Comparison of ENCODE assay signal across 1 cellular context in genomic region chr2:121075006-121075545, GRCh38.
TF ChIP-seq lines count a peak whose summit lies in the region.

No MANE protein-coding gene starts in this region.

TF ChIP-seq in K562, 482 proteins besides CTCF, POLR2A, EP300 and RAD21 (continued from another document and continues in another):
- TF ChIP-seq ZNF212 (CRISPR knock-in tag; IDR thresholded peaks at IDR 0.05) (peak; percentile 94), SRSF3 (IDR thresholded peaks at IDR 0.05; ENCODE audit: insufficient read depth, low read length) (no peak), ZNF696 (CRISPR knock-in tag; conservative IDR thresholded peaks at IDR 0.05) (peak; percentile 96), ARNT (IDR thresholded peaks at IDR 0.05) (peak; percentile 75 to 80; a peak in 2 of 4 replicates), FIP1L1 (IDR thresholded peaks at IDR 0.05; ENCODE audit: low read depth, low read length, poor library complexity, severe bottlenecking) (peak; percentile 24), CEBPB (tag; IDR thresholded peaks at IDR 0.05) (no peak), JUN (IDR thresholded peaks at IDR 0.05; ENCODE audit: borderline replicate concordance, low read depth, low read length) (no peak), JUN (CRISPR knock-in tag; IDR thresholded peaks at IDR 0.05; ENCODE audit: borderline replicate concordance) (no peak), LEF1 (IDR thresholded peaks at IDR 0.05) (peak; percentile 61), FOXK1 (CRISPR knock-in tag; IDR thresholded peaks at IDR 0.05; ENCODE audit: borderline replicate concordance) (peak; percentile 97), EWSR1 (IDR thresholded peaks at IDR 0.05; ENCODE audit: borderline replicate concordance, low read depth, partially characterized antibody) (peak; percentile 98), NFIC (IDR thresholded peaks at IDR 0.05) (peak; percentile 79), CBX2 (IDR thresholded peaks at IDR 0.05; ENCODE audit: insufficient read depth, low read length, poor library complexity, severe bottlenecking) (no peak), PURB (CRISPR knock-in tag; IDR thresholded peaks at IDR 0.05; ENCODE audit: low read depth) (no peak), PML (IDR thresholded peaks at IDR 0.05; ENCODE audit: low read length) (peak; percentile 100), SMAD2 (IDR thresholded peaks at IDR 0.05; ENCODE audit: low read depth, low read length) (no peak), ZEB2 (IDR thresholded peaks at IDR 0.05) (no peak), ZNF175 (CRISPR knock-in tag; IDR thresholded peaks at IDR 0.05; ENCODE audit: low read depth) (no peak), HDGF (IDR thresholded peaks at IDR 0.05) (no peak), TEAD1 (CRISPR knock-in tag; IDR thresholded peaks at IDR 0.05) (peak; percentile 44 to 92; a peak in 3 of 4 replicates), HNRNPLL (IDR thresholded peaks at IDR 0.05; ENCODE audit: low read depth, low read length, poor library complexity, severe bottlenecking) (peak; percentile 40), MAZ (CRISPR knock-in tag; conservative IDR thresholded peaks at IDR 0.05 in 1 of 2, IDR thresholded peaks at IDR 0.05 in 1 of 2) (peak; percentile 40 to 83; a peak in 3 of 4 replicates), SRSF7 (optimal IDR thresholded peaks at IDR 0.05; ENCODE audit: low read depth, low read length) (no peak), GATAD2A (IDR thresholded peaks at IDR 0.05) (0 out of 2 replicates have a peak, but pooled peaks have one; percentile 50), SRSF9 (IDR thresholded peaks at IDR 0.05; ENCODE audit: borderline replicate concordance, low read depth, low read length) (no peak), GABPA (tag; conservative IDR thresholded peaks at IDR 0.05; ENCODE audit: low read depth) (no peak), POLR2G (IDR thresholded peaks at IDR 0.05; ENCODE audit: low read depth, low read length) (peak; percentile 94), PRMT5 (CRISPR knock-in tag; IDR thresholded peaks at IDR 0.05) (no peak), CREBBP (IDR thresholded peaks at IDR 0.05; ENCODE audit: low read depth, low read length) (no peak), XRCC4 (IDR thresholded peaks at IDR 0.05; ENCODE audit: extremely low read depth, insufficient read depth, insufficient read length) (no peak), ZNF354B (CRISPR knock-in tag; IDR thresholded peaks at IDR 0.05) (peak; percentile 65; the same call in 1 of the 2 replicates), PTTG1 (tag; IDR thresholded peaks at IDR 0.05; ENCODE audit: low read depth) (no peak), ZNF780A (CRISPR knock-in tag; IDR thresholded peaks at IDR 0.05) (peak; percentile 94), ZNF124 (CRISPR knock-in tag; IDR thresholded peaks at IDR 0.05) (no peak), MCM5 (IDR thresholded peaks at IDR 0.05; ENCODE audit: low read depth) (no peak), SNRNP70 (optimal IDR thresholded peaks at IDR 0.05; ENCODE audit: low read depth, low read length) (peak; percentile 89), NONO (IDR thresholded peaks at IDR 0.05; ENCODE audit: low read depth in 2 of 2, low read length in 1 of 2) (peak; percentile 95 to 97), DMBX1 (CRISPR knock-in tag; IDR thresholded peaks at IDR 0.05; ENCODE audit: borderline replicate concordance) (peak; percentile 34; the same call in 1 of the 2 replicates), TAF1 (IDR thresholded peaks at IDR 0.05; ENCODE audit: control insufficient read depth, extremely low read depth, insufficient read depth, low read length, severe bottlenecking) (peak; percentile 83), BRD9 (IDR thresholded peaks at IDR 0.05; ENCODE audit: low read depth, partially characterized antibody) (no peak), BDP1 (IDR thresholded peaks at IDR 0.05; ENCODE audit: insufficient read depth, insufficient read length) (no peak), HNRNPK (IDR thresholded peaks at IDR 0.05; ENCODE audit: low read depth, low read length, poor library complexity, severe bottlenecking) (no peak), ZNF830 (CRISPR knock-in tag; IDR thresholded peaks at IDR 0.05) (peak; percentile 94; the same call in 1 of the 2 replicates), ZBTB2 (IDR thresholded peaks at IDR 0.05) (peak; percentile 77), MTA1 (IDR thresholded peaks at IDR 0.05; ENCODE audit: borderline replicate concordance) (no peak), ZNF695 (CRISPR knock-in tag; IDR thresholded peaks at IDR 0.05) (peak; percentile 93), MLX (CRISPR knock-in tag; conservative IDR thresholded peaks at IDR 0.05) (peak in 1 of 2 experiments; percentile 93; a peak in 2 of 4 replicates), KLF10 (CRISPR knock-in tag; IDR thresholded peaks at IDR 0.05) (peak; percentile 98; the same call in 1 of the 2 replicates)
- TF ChIP-seq, protein P1, sequence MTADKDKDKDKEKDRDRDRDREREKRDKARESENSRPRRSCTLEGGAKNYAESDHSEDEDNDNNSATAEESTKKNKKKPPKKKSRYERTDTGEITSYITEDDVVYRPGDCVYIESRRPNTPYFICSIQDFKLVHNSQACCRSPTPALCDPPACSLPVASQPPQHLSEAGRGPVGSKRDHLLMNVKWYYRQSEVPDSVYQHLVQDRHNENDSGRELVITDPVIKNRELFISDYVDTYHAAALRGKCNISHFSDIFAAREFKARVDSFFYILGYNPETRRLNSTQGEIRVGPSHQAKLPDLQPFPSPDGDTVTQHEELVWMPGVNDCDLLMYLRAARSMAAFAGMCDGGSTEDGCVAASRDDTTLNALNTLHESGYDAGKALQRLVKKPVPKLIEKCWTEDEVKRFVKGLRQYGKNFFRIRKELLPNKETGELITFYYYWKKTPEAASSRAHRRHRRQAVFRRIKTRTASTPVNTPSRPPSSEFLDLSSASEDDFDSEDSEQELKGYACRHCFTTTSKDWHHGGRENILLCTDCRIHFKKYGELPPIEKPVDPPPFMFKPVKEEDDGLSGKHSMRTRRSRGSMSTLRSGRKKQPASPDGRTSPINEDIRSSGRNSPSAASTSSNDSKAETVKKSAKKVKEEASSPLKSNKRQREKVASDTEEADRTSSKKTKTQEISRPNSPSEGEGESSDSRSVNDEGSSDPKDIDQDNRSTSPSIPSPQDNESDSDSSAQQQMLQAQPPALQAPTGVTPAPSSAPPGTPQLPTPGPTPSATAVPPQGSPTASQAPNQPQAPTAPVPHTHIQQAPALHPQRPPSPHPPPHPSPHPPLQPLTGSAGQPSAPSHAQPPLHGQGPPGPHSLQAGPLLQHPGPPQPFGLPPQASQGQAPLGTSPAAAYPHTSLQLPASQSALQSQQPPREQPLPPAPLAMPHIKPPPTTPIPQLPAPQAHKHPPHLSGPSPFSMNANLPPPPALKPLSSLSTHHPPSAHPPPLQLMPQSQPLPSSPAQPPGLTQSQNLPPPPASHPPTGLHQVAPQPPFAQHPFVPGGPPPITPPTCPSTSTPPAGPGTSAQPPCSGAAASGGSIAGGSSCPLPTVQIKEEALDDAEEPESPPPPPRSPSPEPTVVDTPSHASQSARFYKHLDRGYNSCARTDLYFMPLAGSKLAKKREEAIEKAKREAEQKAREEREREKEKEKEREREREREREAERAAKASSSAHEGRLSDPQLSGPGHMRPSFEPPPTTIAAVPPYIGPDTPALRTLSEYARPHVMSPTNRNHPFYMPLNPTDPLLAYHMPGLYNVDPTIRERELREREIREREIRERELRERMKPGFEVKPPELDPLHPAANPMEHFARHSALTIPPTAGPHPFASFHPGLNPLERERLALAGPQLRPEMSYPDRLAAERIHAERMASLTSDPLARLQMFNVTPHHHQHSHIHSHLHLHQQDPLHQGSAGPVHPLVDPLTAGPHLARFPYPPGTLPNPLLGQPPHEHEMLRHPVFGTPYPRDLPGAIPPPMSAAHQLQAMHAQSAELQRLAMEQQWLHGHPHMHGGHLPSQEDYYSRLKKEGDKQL (CRISPR knock-in tag; IDR thresholded peaks at IDR 0.05; ENCODE audit: borderline replicate concordance): no peak
- TF ChIP-seq, protein P2, sequence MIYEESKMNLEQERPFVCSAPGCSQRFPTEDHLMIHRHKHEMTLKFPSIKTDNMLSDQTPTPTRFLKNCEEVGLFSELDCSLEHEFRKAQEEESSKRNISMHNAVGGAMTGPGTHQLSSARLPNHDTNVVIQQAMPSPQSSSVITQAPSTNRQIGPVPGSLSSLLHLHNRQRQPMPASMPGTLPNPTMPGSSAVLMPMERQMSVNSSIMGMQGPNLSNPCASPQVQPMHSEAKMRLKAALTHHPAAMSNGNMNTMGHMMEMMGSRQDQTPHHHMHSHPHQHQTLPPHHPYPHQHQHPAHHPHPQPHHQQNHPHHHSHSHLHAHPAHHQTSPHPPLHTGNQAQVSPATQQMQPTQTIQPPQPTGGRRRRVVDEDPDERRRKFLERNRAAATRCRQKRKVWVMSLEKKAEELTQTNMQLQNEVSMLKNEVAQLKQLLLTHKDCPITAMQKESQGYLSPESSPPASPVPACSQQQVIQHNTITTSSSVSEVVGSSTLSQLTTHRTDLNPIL (CRISPR knock-in tag; IDR thresholded peaks at IDR 0.05): no peak
- TF ChIP-seq, protein P3, sequence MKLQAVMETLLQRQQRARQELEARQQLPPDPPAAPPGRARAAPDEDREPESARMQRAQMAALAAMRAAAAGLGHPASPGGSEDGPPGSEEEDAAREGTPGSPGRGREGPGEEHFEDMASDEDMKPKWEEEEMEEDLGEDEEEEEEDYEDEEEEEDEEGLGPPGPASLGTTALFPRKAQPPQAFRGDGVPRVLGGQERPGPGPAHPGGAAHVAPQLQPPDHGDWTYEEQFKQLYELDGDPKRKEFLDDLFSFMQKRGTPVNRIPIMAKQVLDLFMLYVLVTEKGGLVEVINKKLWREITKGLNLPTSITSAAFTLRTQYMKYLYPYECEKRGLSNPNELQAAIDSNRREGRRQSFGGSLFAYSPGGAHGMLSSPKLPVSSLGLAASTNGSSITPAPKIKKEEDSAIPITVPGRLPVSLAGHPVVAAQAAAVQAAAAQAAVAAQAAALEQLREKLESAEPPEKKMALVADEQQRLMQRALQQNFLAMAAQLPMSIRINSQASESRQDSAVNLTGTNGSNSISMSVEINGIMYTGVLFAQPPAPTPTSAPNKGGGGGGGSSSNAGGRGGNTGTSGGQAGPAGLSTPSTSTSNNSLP (IDR thresholded peaks at IDR 0.05; ENCODE audit: borderline replicate concordance, low read depth, low read length): peak; percentile 93
- TF ChIP-seq, protein P4, sequence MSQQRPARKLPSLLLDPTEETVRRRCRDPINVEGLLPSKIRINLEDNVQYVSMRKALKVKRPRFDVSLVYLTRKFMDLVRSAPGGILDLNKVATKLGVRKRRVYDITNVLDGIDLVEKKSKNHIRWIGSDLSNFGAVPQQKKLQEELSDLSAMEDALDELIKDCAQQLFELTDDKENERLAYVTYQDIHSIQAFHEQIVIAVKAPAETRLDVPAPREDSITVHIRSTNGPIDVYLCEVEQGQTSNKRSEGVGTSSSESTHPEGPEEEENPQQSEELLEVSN (IDR thresholded peaks at IDR 0.05; ENCODE audit: borderline replicate concordance in 1 of 2, extremely low read depth in 1 of 2, insufficient read depth in 1 of 2, insufficient read length in 1 of 2, low read depth in 1 of 2, low read length in 1 of 2, poor library complexity in 1 of 2, severe bottlenecking in 1 of 2): peak in 1 of 2 experiments; percentile 71
